In genomic region chr2:203022751-203023150, GRCh38 we compare ENCODE assay signal across 16 cellular contexts. TPM values are rescaled to one million over a fixed set of nuclear protein-coding genes. Genes with fewer than 3 reads are reported as not detected.
DNase-seq lines count a peak whose midpoint lies in the region; ATAC-seq and TF ChIP-seq lines count a peak whose summit lies in the region.
"Had no signal": no experiment of that assay in that cellular context is flagged by ENCODE, and none has a peak within 500 bp of the region (broad histone marks: within the 10 kb centered on the region; RNA-seq: fewer than 3 reads in every experiment).

No MANE protein-coding gene starts in this region.

- H2AFZ ChIP-seq in PC-3 (ENCODE audit: low read length): no peak overlapping the region

- ATAC-seq in left ventricle myocardium superior (peak; percentile 57), PC-3 (no peak), HG03571 (IDR thresholded peaks at IDR 0.05; ENCODE audit: unreplicated experiment) (no peak)
- ATAC-seq: left colon; natural killer cell treated with Interleukin-12 subunit alpha and Interleukin-12 subunit beta and Interleukin-15 and Interleukin-18, amount 100 ng/mL, for 72 hours had no signal

- peaks cover 24% of the 10 kb centered on the region for H3K4me1 ChIP-seq in skeletal muscle satellite cell (ENCODE audit: control insufficient read depth, insufficient read depth, low read length)
- 0 out of 2 replicates have a peak, but pooled peaks cover 20% of the 10 kb centered on the region for H3K4me1 ChIP-seq in PC-3 (ENCODE audit: insufficient read depth, low read length)

- no peak for TF ChIP-seq CTCF in brain microvascular endothelial cell (IDR thresholded peaks at IDR 0.05; ENCODE audit: low read depth, low read length, missing control alignments)
- no peak for TF ChIP-seq CTCF in PC-3 (conservative IDR thresholded peaks at IDR 0.05; ENCODE audit: low read depth, low read length)

- POLR2A ChIA-PET in PC-3 (lab: Charles Lee; ENCODE audit: unreplicated experiment): no interaction called here

- no peaks in the 10 kb centered on the region for H3K9me2 ChIP-seq in PC-3 (replicated peaks; ENCODE audit: low read length)

- intact Hi-C loops in left ventricle myocardium superior (cut with micrococcal nuclease) (no loop called here), PC-3 (cut with micrococcal nuclease) (no loop called here)

- H3K9ac ChIP-seq in skeletal muscle satellite cell (ENCODE audit: low read depth, low read length) (peak overlapping the region; percentile 7), PC-3 (ENCODE audit: low read length) (no peak overlapping the region)

- no peak overlapping the region for H3K4me3 ChIP-seq in brain microvascular endothelial cell (ENCODE audit: low read depth, low read length)
- H3K4me3 ChIP-seq in skeletal muscle satellite cell (ENCODE audit: low read length): no peak overlapping the region
- no peak overlapping the region for H3K4me3 ChIP-seq in PC-3 (ENCODE audit: low read length)

- peaks cover 6% of the 10 kb centered on the region for H3F3A ChIP-seq in PC-3 (ENCODE audit: low read length, unreplicated experiment)

- H3K27me3 ChIP-seq in brain microvascular endothelial cell (replicated peaks): no peaks in the 10 kb centered on the region
- no peaks in the 10 kb centered on the region for H3K27me3 ChIP-seq in skeletal muscle satellite cell (ENCODE audit: control insufficient read depth, insufficient read depth, low read length)
- no peaks in the 10 kb centered on the region for H3K27me3 ChIP-seq in PC-3 (ENCODE audit: low read length)

- H4K20me1 ChIP-seq in PC-3 (ENCODE audit: low read length): 0 out of 2 replicates have a peak, but pooled peaks cover 2% of the 10 kb centered on the region

- H3K4me2 ChIP-seq in skeletal muscle satellite cell (ENCODE audit: low read length): peak overlapping the region; percentile 50
- no peak overlapping the region for H3K4me2 ChIP-seq in PC-3 (ENCODE audit: low read length)

- H3K9me3 ChIP-seq in skeletal muscle satellite cell (replicated peaks; ENCODE audit: low read length) (no peaks in the 10 kb centered on the region), PC-3 (ENCODE audit: low read length) (no peaks in the 10 kb centered on the region)

- H3K36me3 ChIP-seq in brain microvascular endothelial cell (replicated peaks): no peaks in the 10 kb centered on the region
- no peaks in the 10 kb centered on the region for H3K36me3 ChIP-seq in skeletal muscle satellite cell (ENCODE audit: insufficient read depth, low read length)
- no peaks in the 10 kb centered on the region for H3K36me3 ChIP-seq in PC-3 (ENCODE audit: low read depth, low read length)

- peak; percentile 50 for DNase-seq in EH (ENCODE audit: low read depth)
- no peak for DNase-seq in brain microvascular endothelial cell
- no peak for DNase-seq in left ventricle myocardium superior
- no peak for DNase-seq in HK-2 (ENCODE audit: unreplicated experiment)
- DNase-seq in PC-3: no peak
- DNase-seq in AG08396 (ENCODE audit: low spot score): no peak
- DNase-seq: activated CD4-positive, alpha-beta memory T cell treated with anti-CD3 and anti-CD28 coated beads for 36 hours; amniotic stem cell; DMS53; effector CD4-positive, alpha-beta T cell; left colon; NCI-H1417 treated with DMSO at 0.1 percent for 48 hours; NCI-H226 had no signal

- no TSS peak for BruUV-seq in PC-3 (replicated peaks; lab: Mats Ljungman, UMichigan)

- H3K27ac ChIP-seq in brain microvascular endothelial cell: peak overlapping the region; percentile 1
- H3K27ac ChIP-seq in PC-3 (ENCODE audit: low read length): no peak overlapping the region

- in situ Hi-C loops in brain microvascular endothelial cell (cut with HindIII; ENCODE audit: low pct_ligation_motif_present, low sequenced_read_pairs): no loop called here

- H3K79me2 ChIP-seq in PC-3 (ENCODE audit: low read length): peaks cover 30% of the 10 kb centered on the region

- CTCF ChIA-PET in PC-3 (lab: Charles Lee): no interaction called here

RNA-seq across cellular contexts. Expression of gene NBEAL1, which starts 8.1 kb away (rescaled TPM):
- total RNA-seq in left ventricle myocardium superior (16.4 TPM), PC-3 (2014; rRNA removed) (9.9 and 14.5 TPM in 2 replicates)
- total RNA-seq in skeletal muscle satellite cell (2012; rRNA removed): 26.0 and 31.9 TPM in 2 replicates
